ENCODE assay signal across 1 cellular context in the genomic region with DNA sequence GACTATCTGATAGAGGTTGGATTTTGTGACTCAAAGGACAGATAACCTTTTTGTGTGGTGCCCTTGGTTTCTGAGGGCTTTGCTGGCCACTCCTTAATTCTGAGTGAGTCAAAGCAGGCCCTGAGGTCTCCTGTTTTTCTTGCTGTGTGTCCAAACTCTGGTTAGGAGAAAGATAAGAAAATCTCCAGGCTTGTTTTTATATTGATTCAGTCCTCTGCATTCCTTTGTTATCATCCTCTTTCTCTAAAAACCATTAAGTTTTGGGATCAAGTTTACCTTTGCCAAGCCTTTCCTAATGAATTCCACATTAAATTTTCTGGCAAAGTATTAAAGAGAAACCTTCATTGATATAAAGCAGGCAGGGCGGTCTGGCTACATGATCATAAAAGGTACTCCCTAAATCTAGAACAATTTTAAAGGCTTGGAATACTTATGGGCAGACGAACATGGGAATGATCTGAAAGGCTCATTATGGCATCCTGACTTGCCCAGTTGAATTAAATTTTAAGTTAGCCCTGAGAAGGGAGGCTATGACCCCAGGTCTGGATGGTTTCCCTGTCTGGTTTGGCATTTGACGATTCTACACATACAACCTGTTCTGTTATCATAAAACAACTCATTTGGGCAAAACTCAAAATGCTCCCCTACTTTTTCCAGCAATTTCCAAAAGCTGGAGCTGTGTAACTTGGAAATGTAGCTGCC.
TF ChIP-seq lines count a peak whose summit lies in the region.

No MANE protein-coding gene starts in this region.

TF ChIP-seq in IMR-90, 13 proteins besides CTCF, POLR2A, EP300 and RAD21 (continued from another document):
- TF ChIP-seq, protein P1, sequence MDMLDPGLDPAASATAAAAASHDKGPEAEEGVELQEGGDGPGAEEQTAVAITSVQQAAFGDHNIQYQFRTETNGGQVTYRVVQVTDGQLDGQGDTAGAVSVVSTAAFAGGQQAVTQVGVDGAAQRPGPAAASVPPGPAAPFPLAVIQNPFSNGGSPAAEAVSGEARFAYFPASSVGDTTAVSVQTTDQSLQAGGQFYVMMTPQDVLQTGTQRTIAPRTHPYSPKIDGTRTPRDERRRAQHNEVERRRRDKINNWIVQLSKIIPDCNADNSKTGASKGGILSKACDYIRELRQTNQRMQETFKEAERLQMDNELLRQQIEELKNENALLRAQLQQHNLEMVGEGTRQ (IDR thresholded peaks at IDR 0.05; ENCODE audit: low read depth, low read length), result no peak
- TF ChIP-seq RCOR1 (IDR thresholded peaks at IDR 0.05; ENCODE audit: insufficient replicate concordance, low read length) (no peak), BHLHE40 (IDR thresholded peaks at IDR 0.05; ENCODE audit: low read depth, low read length) (no peak), MAZ (IDR thresholded peaks at IDR 0.05; ENCODE audit: borderline replicate concordance, low read depth, low read length) (no peak), RFX5 (IDR thresholded peaks at IDR 0.05; ENCODE audit: low read depth, low read length) (no peak), CHD1 (IDR thresholded peaks at IDR 0.05; ENCODE audit: low read depth, low read length) (no peak), FOS (IDR thresholded peaks at IDR 0.05; ENCODE audit: low read depth, low read length) (no peak), MXI1 (IDR thresholded peaks at IDR 0.05; ENCODE audit: borderline replicate concordance, low read depth, low read length) (no peak), CEBPB (IDR thresholded peaks at IDR 0.05; ENCODE audit: low read depth, low read length) (no peak)
- TF ChIP-seq, protein P2, sequence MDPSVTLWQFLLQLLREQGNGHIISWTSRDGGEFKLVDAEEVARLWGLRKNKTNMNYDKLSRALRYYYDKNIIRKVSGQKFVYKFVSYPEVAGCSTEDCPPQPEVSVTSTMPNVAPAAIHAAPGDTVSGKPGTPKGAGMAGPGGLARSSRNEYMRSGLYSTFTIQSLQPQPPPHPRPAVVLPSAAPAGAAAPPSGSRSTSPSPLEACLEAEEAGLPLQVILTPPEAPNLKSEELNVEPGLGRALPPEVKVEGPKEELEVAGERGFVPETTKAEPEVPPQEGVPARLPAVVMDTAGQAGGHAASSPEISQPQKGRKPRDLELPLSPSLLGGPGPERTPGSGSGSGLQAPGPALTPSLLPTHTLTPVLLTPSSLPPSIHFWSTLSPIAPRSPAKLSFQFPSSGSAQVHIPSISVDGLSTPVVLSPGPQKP (IDR thresholded peaks at IDR 0.05; ENCODE audit: borderline replicate concordance, low read depth, low read length), result no peak
